In genomic region chr13:111639994-111640393, GRCh38 we compare ENCODE assay signal across 21 cellular contexts.
DNase-seq lines count a peak whose midpoint lies in the region; ATAC-seq lines count a peak whose summit lies in the region.
"Had no signal": no experiment of that assay in that cellular context is flagged by ENCODE, and none has a peak within 500 bp of the region (broad histone marks: within the 10 kb centered on the region; RNA-seq: fewer than 3 reads in every experiment).

No MANE protein-coding gene starts in this region.

- no peak for DNase-seq in Right ventricle myocardium superior
- no peak for DNase-seq in cardiac septum (ENCODE audit: low spot score)
- peak; percentile 27 for DNase-seq in NCI-H69 (lab: John Stamatoyannopoulos, UW)
- DNase-seq in hippocampal formation (lab: John Stamatoyannopoulos, UW): peak; percentile 54 to 65
- no peak for DNase-seq in GF-D8 (lab: John Stamatoyannopoulos, UW)
- no peak for DNase-seq in NCI-H146 (lab: John Stamatoyannopoulos, UW)
- DNase-seq in NCI-H345 treated with DMSO at 0.1 percent for 48 hours (lab: John Stamatoyannopoulos, UW; ENCODE audit: unreplicated experiment): no peak
- DNase-seq: activated CD4-positive, alpha-beta T cell treated with anti-CD3 and anti-CD28 coated beads, Interleukin-2, amount 10 ng/mL, durations not matched to agents 7 days and 5 days; activated naive CD4-positive, alpha-beta T cell treated with anti-CD3 and anti-CD28 coated beads, Interleukin-2, amount 50 U/mL, for 16 hours; AML-193; CD8-positive, alpha-beta T cell; colonic mucosa; Kasumi-1; NCI-H1105 treated with DMSO at 0.1 percent for 48 hours; NCI-H2171; NCI-H526; small intestine; stimulated activated CD4-positive, alpha-beta T cell treated with anti-CD3 and anti-CD28 coated beads, Interleukin-1b, Interleukin-23, amount 100 ng/mL, for 48 hours had no signal

- intact Hi-C loops in Right ventricle myocardium superior (cut with DNase I) (no loop called here), cardiac septum (cut with DNase I) (no loop called here)

- ATAC-seq in Right ventricle myocardium superior (ENCODE audit: poor library complexity): peak; percentile 64
- ATAC-seq in GM19452 (IDR thresholded peaks at IDR 0.05; ENCODE audit: unreplicated experiment): no peak
- ATAC-seq: CD8-positive, alpha-beta T cell; HepG2; SK-N-SH treated with all-trans-retinoic acid at 6 μM for 48 hours had no signal

Comparison
In these comparisons a context has a peak if more than half of its experiments do, and no peak if none do; other contexts are left out.
1. DNase-seq: peak in NCI-H69 (single experiment) and hippocampal formation (2 of 2); none in Right ventricle myocardium superior (single experiment), cardiac septum (single experiment), GF-D8 (single experiment), NCI-H146 (single experiment) and NCI-H345 treated with DMSO at 0.1 percent for 48 hours (single experiment).